ENCODE assay signal across 9 cellular contexts in genomic region chr11:66607126-66607834, GRCh38. TPM values are rescaled to one million over a fixed set of nuclear protein-coding genes. Genes with fewer than 3 reads are reported as not detected.
DNase-seq lines count a peak whose midpoint lies in the region; ATAC-seq and TF ChIP-seq lines count a peak whose summit lies in the region.
"Had no signal": no experiment of that assay in that cellular context is flagged by ENCODE, and none has a peak within 500 bp of the region (broad histone marks: within the 10 kb centered on the region; RNA-seq: fewer than 3 reads in every experiment).

No MANE protein-coding gene starts in this region.

- ATAC-seq in RWPE2 (ENCODE audit: low read depth) (peak; percentile 74), HG03457 (IDR thresholded peaks at IDR 0.05; ENCODE audit: unreplicated experiment) (no peak)
- no peak for ATAC-seq in naive thymus-derived CD8-positive, alpha-beta T cell

- H3K4me1 ChIP-seq in RWPE2 (ENCODE audit: insufficient read depth, poor library complexity, severe bottlenecking) (no peaks in the 10 kb centered on the region), rectal smooth muscle tissue (ENCODE audit: control insufficient read depth, insufficient read depth, low read length) (peaks cover 10% of the 10 kb centered on the region)

- H3K27me3 Mint-ChIP-seq in naive thymus-derived CD8-positive, alpha-beta T cell, result no peaks in the 10 kb centered on the region

- H3K9me3 ChIP-seq in RWPE2 (ENCODE audit: severe bottlenecking), result no peaks in the 10 kb centered on the region

- H3K4me3 Mint-ChIP-seq in naive thymus-derived CD8-positive, alpha-beta T cell, result no peak overlapping the region

- TF ChIP-seq CTCF in RWPE2 (IDR thresholded peaks at IDR 0.05; ENCODE audit: poor library complexity, severe bottlenecking), result no peak

- DNase-seq in CD1c-positive myeloid dendritic cell (ENCODE audit: extremely low spot score) (peak; percentile 31), RWPE2 (ENCODE audit: low spot score) (no peak), globus pallidus (ENCODE audit: low spot score) (peak; percentile 66)
- no peak for DNase-seq in naive thymus-derived CD8-positive, alpha-beta T cell
- no peak for DNase-seq in activated T-cell treated with anti-CD3 and anti-CD28 coated beads, Interleukin-2, amount 50 U/mL, for 1 hour
- DNase-seq in activated CD4-positive, alpha-beta T cell treated with anti-CD3 and anti-CD28 coated beads for 48 hours, result no peak

- H3K9ac ChIP-seq in rectal smooth muscle tissue (ENCODE audit: low read length), result no peak overlapping the region

- H3K27ac ChIP-seq in RWPE2 (ENCODE audit: poor library complexity, severe bottlenecking), result peak overlapping the region; percentile 34
- H3K27ac ChIP-seq in rectal smooth muscle tissue (ENCODE audit: low read depth, low read length), result peak overlapping the region; percentile 93

- no peaks in the 10 kb centered on the region; the same call in 1 of the 2 replicates for H3K36me3 ChIP-seq in RWPE2 (ENCODE audit: low read depth)
- H3K36me3 ChIP-seq in rectal smooth muscle tissue (ENCODE audit: control insufficient read depth, insufficient read depth, low read length), result peaks cover 5% of the 10 kb centered on the region

- H3K27ac Mint-ChIP-seq in naive thymus-derived CD8-positive, alpha-beta T cell, result peak overlapping the region in 1 of 10 donors; percentile 71

- POLR2A ChIA-PET in naive thymus-derived CD8-positive, alpha-beta T cell (lab: Charles Lee), result interaction anchor here (0.7 to 2.9 kb wide), 3 partner anchors 10 to 1899 kb away, joined by 3 to 11 read pairs (median 5); partner anchors contain the start of gene RBM14

- no peaks in the 10 kb centered on the region for H3K9me3 Mint-ChIP-seq in naive thymus-derived CD8-positive, alpha-beta T cell

- H3K27me3 ChIP-seq in RWPE2 (ENCODE audit: insufficient read depth, poor library complexity, severe bottlenecking), result no peaks in the 10 kb centered on the region
- no peaks in the 10 kb centered on the region for H3K27me3 ChIP-seq in rectal smooth muscle tissue (ENCODE audit: control insufficient read depth, insufficient read depth, low read length)

- H3K36me3 Mint-ChIP-seq in naive thymus-derived CD8-positive, alpha-beta T cell, result peaks cover 0 to 35% (median 0%) of the 10 kb centered on the region in 3 donors

- H3K4me1 Mint-ChIP-seq in naive thymus-derived CD8-positive, alpha-beta T cell, result peaks cover 1 to 28% (median 9%) of the 10 kb centered on the region in 4 donors

- H3K4me3 ChIP-seq in RWPE2 (ENCODE audit: severe bottlenecking) (no peak overlapping the region), rectal smooth muscle tissue (ENCODE audit: low read length) (no peak overlapping the region)
- H3K4me3 ChIP-seq: GM12878 had no signal

RNA-seq across cellular contexts. Expression of gene RBM14, which starts 9.2 kb away (rescaled TPM):
- 100 to 1,000 TPM; 182 to 194 TPM for total RNA-seq in naive thymus-derived CD8-positive, alpha-beta T cell
- 10 to 100 TPM; 70.2 to 91.8 (median 83.3) TPM for polyA plus RNA-seq in naive thymus-derived CD8-positive, alpha-beta T cell

RNA-seq across cellular contexts. Expression of gene CCS, which starts 14.3 kb away (rescaled TPM):
- 10 to 100 TPM; 57.2 to 59.1 TPM for total RNA-seq in naive thymus-derived CD8-positive, alpha-beta T cell
- 10 to 100 TPM; 39.2 to 53.4 (median 46.6) TPM for polyA plus RNA-seq in naive thymus-derived CD8-positive, alpha-beta T cell

RNA-seq across cellular contexts. Expression of gene CCDC87, which starts 14.4 kb away (rescaled TPM):
- total RNA-seq in naive thymus-derived CD8-positive, alpha-beta T cell, result under 1 TPM in 1 of 2 experiments, not detected in 1; 0.16 TPM
- polyA plus RNA-seq in naive thymus-derived CD8-positive, alpha-beta T cell, result not detected

RNA-seq across cellular contexts. Expression of gene RBM4, which starts 31.2 kb away (rescaled TPM):
- total RNA-seq in naive thymus-derived CD8-positive, alpha-beta T cell, result 100 to 1,000 TPM; 213 to 232 TPM
- polyA plus RNA-seq in naive thymus-derived CD8-positive, alpha-beta T cell, result 100 to 1,000 TPM; 250 to 283 (median 262) TPM

RNA-seq across cellular contexts. Expression of gene CTSF, which starts 38.9 kb away (rescaled TPM):
- 10 to 100 TPM; 53.9 to 58.4 TPM for total RNA-seq in naive thymus-derived CD8-positive, alpha-beta T cell
- 10 to 100 TPM; 25.1 to 40.9 (median 25.4) TPM for polyA plus RNA-seq in naive thymus-derived CD8-positive, alpha-beta T cell

Comparison
In these comparisons a context has a peak if more than half of its experiments do, and no peak if none do; other contexts are left out.
1. DNase-seq: peak in CD1c-positive myeloid dendritic cell (single experiment) and globus pallidus (single experiment); none in RWPE2 (single experiment), naive thymus-derived CD8-positive, alpha-beta T cell (0 of 10), activated T-cell treated with anti-CD3 and anti-CD28 coated beads, Interleukin-2, amount 50 U/mL, for 1 hour (single experiment) and activated CD4-positive, alpha-beta T cell treated with anti-CD3 and anti-CD28 coated beads for 48 hours (single experiment).